Comparison of ENCODE assay signal across 31 cellular contexts in the genomic region with DNA sequence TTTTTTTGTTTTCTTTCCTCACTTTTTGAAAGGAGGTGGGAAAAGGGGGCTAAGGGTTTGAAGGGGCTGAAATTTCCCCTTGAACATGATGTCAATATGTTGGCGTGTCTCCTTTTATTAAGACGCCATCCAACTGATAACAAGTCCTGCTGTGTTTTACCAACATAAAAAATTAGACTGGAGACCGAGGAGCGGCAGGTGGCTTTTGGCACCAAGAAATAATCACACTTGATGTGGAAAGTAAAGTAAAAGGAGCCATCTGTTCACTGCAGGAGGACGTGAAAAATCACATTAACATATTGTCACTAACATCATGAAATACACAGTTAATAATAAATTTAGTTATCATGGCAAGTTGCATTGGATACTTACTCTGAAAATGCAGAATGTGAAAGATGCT. TPM values are rescaled to one million over a fixed set of nuclear protein-coding genes. Genes with fewer than 3 reads are reported as not detected.
DNase-seq lines count a peak whose midpoint lies in the region; ATAC-seq and TF ChIP-seq lines count a peak whose summit lies in the region.
"Had no signal": no experiment of that assay in that cellular context is flagged by ENCODE, and none has a peak within 500 bp of the region (broad histone marks: within the 10 kb centered on the region; RNA-seq: fewer than 3 reads in every experiment).

No MANE protein-coding gene starts in this region.

- H3K4me1 ChIP-seq in neuron (ENCODE audit: insufficient read depth, low read length): peaks cover 19% of the 10 kb centered on the region
- H3K4me1 ChIP-seq in suprapubic skin: no peaks in the 10 kb centered on the region
- H3K4me1 ChIP-seq: BLaER1, left lung had no signal

- no peak overlapping the region for H3K27ac ChIP-seq in suprapubic skin
- H3K27ac ChIP-seq: BLaER1, left lung, neutrophil had no signal

- intact Hi-C loops in lower leg skin (cut with DNase I; ENCODE audit: low total_unique reads): no loop called here

- no peak for TF ChIP-seq EP300 in suprapubic skin (IDR thresholded peaks at IDR 0.05)

- no peak for TF ChIP-seq CTCF in lower leg skin (IDR thresholded peaks at IDR 0.05)
- TF ChIP-seq CTCF in suprapubic skin (IDR thresholded peaks at IDR 0.05): no peak

- H3K36me3 ChIP-seq in neuron (ENCODE audit: insufficient read depth, low read length) (no peaks in the 10 kb centered on the region), suprapubic skin (no peaks in the 10 kb centered on the region)
- H3K36me3 ChIP-seq: BLaER1, left lung, neutrophil had no signal

- TF ChIP-seq POLR2A in lower leg skin (IDR thresholded peaks at IDR 0.05) (no peak), suprapubic skin (IDR thresholded peaks at IDR 0.05) (no peak)

- H3K9me3 ChIP-seq in neuron (ENCODE audit: low read length) (peaks cover 1% of the 10 kb centered on the region), suprapubic skin (no peaks in the 10 kb centered on the region)
- H3K9me3 ChIP-seq: BLaER1, left lung, neutrophil, SK-N-SH had no signal

- H2AFZ ChIP-seq in neuron (ENCODE audit: low read depth, low read length): peak overlapping the region; percentile 47

- H3K4me3 ChIP-seq in neuron (ENCODE audit: low read length) (no peak overlapping the region), lower leg skin (ENCODE audit: low read depth, poor library complexity, severe bottlenecking) (no peak overlapping the region), suprapubic skin (no peak overlapping the region)
- H3K4me3 ChIP-seq: BLaER1, left lung, smooth muscle cell had no signal

- H3K27me3 ChIP-seq in neuron (ENCODE audit: insufficient read depth, low read length) (no peaks in the 10 kb centered on the region), suprapubic skin (no peaks in the 10 kb centered on the region)
- H3K27me3 ChIP-seq: BLaER1, left lung, neutrophil had no signal

- ATAC-seq in HG02884 (IDR thresholded peaks at IDR 0.05; ENCODE audit: unreplicated experiment): no peak
- ATAC-seq: activated T-cell treated with anti-CD3 and anti-CD28 coated beads, Interleukin-2, amount 50 U/mL, for 4 hours; esophagus mucosa; HCT116; left lung; right cardiac atrium had no signal

- WGBS in lower leg skin, 2 donors: 85 to 87% methylated on average over 5 of the region's 5 CpGs
- 80% methylated on average over 5 of the region's 5 CpGs for WGBS in suprapubic skin

- peak in 2 of 3 experiments; percentile 46 to 91 for DNase-seq in NCI-H1417 (lab: John Stamatoyannopoulos, UW)
- DNase-seq in NCI-H2171 (lab: John Stamatoyannopoulos, UW): peak; percentile 72
- peak; percentile 73 for DNase-seq in NCI-H82 treated with DMSO at 0.1 percent for 48 hours (lab: John Stamatoyannopoulos, UW; ENCODE audit: unreplicated experiment)
- DNase-seq in lower leg skin (ENCODE audit: low spot score in 2 of 2): no peak
- no peak for DNase-seq in Ammon's horn (ENCODE audit: low spot score)
- no peak for DNase-seq in suprapubic skin (ENCODE audit: low spot score in 2 of 2)
- DNase-seq: activated gamma-delta T cell treated with Interleukin-2 at 50 U/mL for 16 hours; activated T-cell treated with anti-CD3 and anti-CD28 coated beads, Interleukin-2, amount 50 U/mL, for 4 hours; dermis blood vessel endothelial cell; DMS79; GF-D8; IMR-90; left lung; mesendoderm; NK-92 treated with Interleukin-12 subunit alpha and Interleukin-12 subunit beta, amount 100 ng/mL, for 24 hours; posterior cingulate gyrus; right cardiac atrium; SK-N-SH; stimulated activated naive CD4-positive, alpha-beta T cell had no signal

RNA-seq across cellular contexts. Expression of a gene that starts 5.5 kb away (rescaled TPM):
- total RNA-seq in lower leg skin: not detected
- not detected for total RNA-seq in suprapubic skin
- total RNA-seq: activated T-cell treated with anti-CD3 and anti-CD28 coated beads, Interleukin-2, amount 50 U/mL, for 4 hours; dermis blood vessel endothelial cell; esophagus mucosa; fibroblast of villous mesenchyme; IMR-90; left lung; LHCN-M2; right cardiac atrium; smooth muscle cell; T-helper 1 cell treated with Interleukin-12 subunit alpha and Interleukin-12 subunit beta and Interleukin-4 antibody, amounts not matched to agents 30 ng/mL and 1 ng/mL, for 36 hours; temporal lobe; ureter had no signal

Comparison
In these comparisons a context has a peak if more than half of its experiments do, and no peak if none do; other contexts are left out.
1. DNase-seq: peak in NCI-H1417 (2 of 3), NCI-H2171 (single experiment) and NCI-H82 treated with DMSO at 0.1 percent for 48 hours (single experiment); none in lower leg skin (0 of 2), Ammon's horn (single experiment) and suprapubic skin (0 of 2).